In the genomic region with DNA sequence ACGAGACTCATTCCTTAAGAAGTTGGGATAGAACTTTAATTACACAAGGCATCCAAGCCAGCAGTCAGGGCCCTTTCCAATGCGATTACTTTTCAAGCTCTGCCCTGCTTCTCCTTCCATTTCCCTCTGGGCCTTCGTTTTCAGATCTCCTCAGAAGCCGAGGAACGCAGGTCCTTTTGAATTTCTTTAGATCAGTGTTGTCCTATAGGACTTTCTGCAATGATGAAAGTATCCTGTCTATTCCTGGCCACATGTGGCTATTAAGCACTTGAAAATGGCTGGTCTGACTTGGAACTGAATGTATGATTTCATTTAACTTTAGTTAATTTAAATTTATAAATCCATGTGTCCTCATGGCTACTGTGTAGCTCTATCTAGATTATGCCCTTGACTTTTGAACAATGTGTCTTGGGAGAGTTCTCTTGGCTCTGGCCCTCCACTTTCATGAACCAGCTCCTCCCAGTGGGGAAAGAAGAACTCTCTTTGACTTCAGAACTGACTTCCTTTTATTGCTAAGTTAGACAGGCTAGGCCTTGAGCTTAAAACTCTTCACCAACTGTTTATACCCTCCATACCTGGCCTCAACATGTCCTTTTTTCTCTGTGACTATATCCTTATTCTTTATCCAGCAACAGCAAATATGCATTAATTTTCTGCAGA, we compare ENCODE assay signal across 9 cellular contexts. TPM values are rescaled to one million over a fixed set of nuclear protein-coding genes. Genes with fewer than 3 reads are reported as not detected.
A peak's percentile ranks its signal among the peaks of the same experiment; 100 is the strongest.
DNase-seq lines count a peak whose midpoint lies in the region; ATAC-seq and TF ChIP-seq lines count a peak whose summit lies in the region.
"Had no signal": no experiment of that assay in that cellular context is flagged by ENCODE, and none has a peak within 500 bp of the region (broad histone marks: within the 10 kb centered on the region; RNA-seq: fewer than 3 reads in every experiment).

No MANE protein-coding gene starts in this region.

- H3K27ac Mint-ChIP-seq in activated CD4-positive, alpha-beta T cell treated with anti-CD3 and anti-CD28 coated beads, Interleukin-2, amount 10 ng/mL, durations not matched to agents 7 days and 5 days = peak overlapping the region; percentile 97
- H3K27ac Mint-ChIP-seq in activated B cell treated with CpG ODN at 0.5 μM for 24 hours = peak overlapping the region; percentile 91
- H3K27ac Mint-ChIP-seq in stimulated activated naive CD8-positive, alpha-beta T cell treated with anti-CD3 and anti-CD28 coated beads, Interleukin-15, amount 100 ng/mL, for 72 hours = peak overlapping the region; percentile 100

- no peaks in the 10 kb centered on the region for H3K27me3 Mint-ChIP-seq in activated CD4-positive, alpha-beta T cell treated with anti-CD3 and anti-CD28 coated beads, Interleukin-2, amount 10 ng/mL, durations not matched to agents 7 days and 5 days
- no peaks in the 10 kb centered on the region for H3K27me3 Mint-ChIP-seq in activated B cell treated with CpG ODN at 0.5 μM for 24 hours
- no peaks in the 10 kb centered on the region for H3K27me3 Mint-ChIP-seq in stimulated activated naive CD8-positive, alpha-beta T cell treated with anti-CD3 and anti-CD28 coated beads, Interleukin-15, amount 100 ng/mL, for 72 hours

- intact Hi-C loops in activated B cell treated with CpG ODN at 0.5 μM for 24 hours (cut with micrococcal nuclease) = loop anchor here (1.0 to 10.0 kb wide), 7 partner anchors 11 to 587 kb away; no protein-coding TSS in a partner anchor
- intact Hi-C loops in heart right ventricle (cut with DNase I) = loop anchor here in 4 of 10 donors (5.0 to 10.0 kb wide), 3 partner anchors 33 to 53 kb away; no protein-coding TSS in a partner anchor

- peaks cover 30 to 100% (median 100%) of the 10 kb centered on the region in 9 donors for H3K4me1 ChIP-seq in heart right ventricle

- peaks cover 0 to 3% (median 0%) of the 10 kb centered on the region in 11 donors for H3K9me3 ChIP-seq in heart right ventricle

- H3K36me3 Mint-ChIP-seq in activated CD4-positive, alpha-beta T cell treated with anti-CD3 and anti-CD28 coated beads, Interleukin-2, amount 10 ng/mL, durations not matched to agents 7 days and 5 days (ENCODE audit: low read depth) = peaks cover 70% of the 10 kb centered on the region
- peaks cover 65% of the 10 kb centered on the region for H3K36me3 Mint-ChIP-seq in activated B cell treated with CpG ODN at 0.5 μM for 24 hours (ENCODE audit: low read depth)

- H3K4me3 ChIP-seq in heart right ventricle = no peak overlapping the region

- POLR2A ChIA-PET in activated CD4-positive, alpha-beta T cell treated with anti-CD3 and anti-CD28 coated beads, Interleukin-2, amount 10 ng/mL, durations not matched to agents 7 days and 5 days (lab: Charles Lee) = interaction anchor here (0.7 to 1.1 kb wide), 3 partner anchors 13 to 1151 kb away, joined by 3 to 4 read pairs (median 3); no protein-coding TSS in a partner anchor
- POLR2A ChIA-PET in activated B cell treated with CpG ODN at 0.5 μM for 24 hours (lab: Charles Lee) = interaction anchor here (0.7 to 1.9 kb wide), 18 partner anchors 9 to 310 kb away, joined by 3 to 25 read pairs (median 4); a partner anchor contains a TSS

- 63 to 72% methylated on average over 5 of the region's 5 CpGs for WGBS in heart right ventricle, 2 donors

- no peaks in the 10 kb centered on the region for H3K27me3 ChIP-seq in heart right ventricle

- DNase-seq in activated CD4-positive, alpha-beta T cell treated with anti-CD3 and anti-CD28 coated beads, Interleukin-2, amount 10 ng/mL, durations not matched to agents 7 days and 5 days = peak; percentile 49
- DNase-seq in activated CD4-positive, alpha-beta T cell treated with anti-CD3 and anti-CD28 coated beads, Interleukin-2, amount 50 U/mL, for 1 hour = no peak
- no peak for DNase-seq in activated B cell treated with CpG ODN at 0.5 μM for 24 hours
- DNase-seq in heart right ventricle = peak in 1 of 2 donors; percentile 51
- no peak for DNase-seq in stimulated activated naive CD8-positive, alpha-beta T cell treated with anti-CD3 and anti-CD28 coated beads, Interleukin-15, amount 100 ng/mL, for 72 hours
- no peak for DNase-seq in mesenteric fat pad (ENCODE audit: low spot score)
- no peak for DNase-seq in ecto neural progenitor cell (ENCODE audit: low spot score)
- no peak for DNase-seq in AG08396 (ENCODE audit: low spot score)

- H3K4me3 Mint-ChIP-seq in activated CD4-positive, alpha-beta T cell treated with anti-CD3 and anti-CD28 coated beads, Interleukin-2, amount 10 ng/mL, durations not matched to agents 7 days and 5 days = peak overlapping the region; percentile 49
- peak overlapping the region; percentile 49 for H3K4me3 Mint-ChIP-seq in activated B cell treated with CpG ODN at 0.5 μM for 24 hours
- H3K4me3 Mint-ChIP-seq in stimulated activated naive CD8-positive, alpha-beta T cell treated with anti-CD3 and anti-CD28 coated beads, Interleukin-15, amount 100 ng/mL, for 72 hours = peak overlapping the region; percentile 58 to 71

- H3K36me3 ChIP-seq in heart right ventricle = peaks cover 0 to 61% (median 5%) of the 10 kb centered on the region in 9 donors

- no peaks in the 10 kb centered on the region for H3K9me3 Mint-ChIP-seq in activated CD4-positive, alpha-beta T cell treated with anti-CD3 and anti-CD28 coated beads, Interleukin-2, amount 10 ng/mL, durations not matched to agents 7 days and 5 days
- no peaks in the 10 kb centered on the region for H3K9me3 Mint-ChIP-seq in activated B cell treated with CpG ODN at 0.5 μM for 24 hours
- no peaks in the 10 kb centered on the region for H3K9me3 Mint-ChIP-seq in stimulated activated naive CD8-positive, alpha-beta T cell treated with anti-CD3 and anti-CD28 coated beads, Interleukin-15, amount 100 ng/mL, for 72 hours

- peak overlapping the region; percentile 11 to 86 (median 66) for H3K27ac ChIP-seq in heart right ventricle
- H3K27ac ChIP-seq: VCaP had no signal

- CTCF ChIA-PET in activated CD4-positive, alpha-beta T cell treated with anti-CD3 and anti-CD28 coated beads, Interleukin-2, amount 10 ng/mL, durations not matched to agents 7 days and 5 days (lab: Charles Lee) = interaction anchor here (0.6 to 2.6 kb wide), 14 partner anchors 8 to 904 kb away, joined by 3 to 13 read pairs (median 4); a partner anchor contains a TSS
- CTCF ChIA-PET in activated B cell treated with CpG ODN at 0.5 μM for 24 hours (lab: Charles Lee) = interaction anchor here (0.7 to 2.3 kb wide), 25 partner anchors 12 to 516 kb away, joined by 3 to 22 read pairs (median 5); a partner anchor contains a TSS

- TF ChIP-seq CTCF in activated B cell treated with CpG ODN at 0.5 μM for 24 hours (IDR thresholded peaks at IDR 0.05) = no peak
- peak in 7 of 9 donors; percentile 31 to 63 (median 50) for TF ChIP-seq CTCF in heart right ventricle (IDR thresholded peaks at IDR 0.05)

- ATAC-seq in activated B cell treated with CpG ODN at 0.5 μM for 24 hours (ENCODE audit: low read depth) (peak; percentile 52), heart right ventricle (peak; percentile 59 to 87 (median 65))
- ATAC-seq in stimulated activated naive CD8-positive, alpha-beta T cell treated with anti-CD3 and anti-CD28 coated beads, Interleukin-15, amount 100 ng/mL, for 72 hours = peak; percentile 25

- peaks cover 93% of the 10 kb centered on the region for H3K4me1 Mint-ChIP-seq in activated CD4-positive, alpha-beta T cell treated with anti-CD3 and anti-CD28 coated beads, Interleukin-2, amount 10 ng/mL, durations not matched to agents 7 days and 5 days
- H3K4me1 Mint-ChIP-seq in activated B cell treated with CpG ODN at 0.5 μM for 24 hours = peaks cover 94% of the 10 kb centered on the region
- H3K4me1 Mint-ChIP-seq in stimulated activated naive CD8-positive, alpha-beta T cell treated with anti-CD3 and anti-CD28 coated beads, Interleukin-15, amount 100 ng/mL, for 72 hours = peaks cover 95% of the 10 kb centered on the region

RNA-seq across cellular contexts. Expression of a gene that starts 22.7 kb away (rescaled TPM):
- total RNA-seq in activated CD4-positive, alpha-beta T cell treated with anti-CD3 and anti-CD28 coated beads, Interleukin-2, amount 10 ng/mL, durations not matched to agents 7 days and 5 days = 10 to 100 TPM; 74.4 to 77.8 TPM
- total RNA-seq in activated B cell treated with CpG ODN at 0.5 μM for 24 hours (99.1 and 104 TPM in 2 replicates), heart right ventricle (100 to 1,000 TPM in 5 of 10 donors, 10 to 100 TPM in 5; 71.1 to 197 (median 92.1) TPM), mesenteric fat pad (372 TPM)
- polyA plus RNA-seq in heart right ventricle = 10 to 100 TPM; 14.6 to 81.4 TPM
